Comparison of ENCODE assay signal across 8 cellular contexts in genomic region chr11:121318848-121319834, GRCh38. TPM values are rescaled to one million over a fixed set of nuclear protein-coding genes. Genes with fewer than 3 reads are reported as not detected.
DNase-seq lines count a peak whose midpoint lies in the region; ATAC-seq and TF ChIP-seq lines count a peak whose summit lies in the region.

No MANE protein-coding gene starts in this region.

- no peak overlapping the region for H3K4me3 ChIP-seq in Panc1 (ENCODE audit: low read depth in 2 of 2, low read length in 2 of 2)
- H3K4me3 ChIP-seq in left lung = no peak overlapping the region
- no peak overlapping the region for H3K4me3 ChIP-seq in tibial artery

- H3K27ac Mint-ChIP-seq in chondrocyte (ENCODE audit: unreplicated experiment) = no peak overlapping the region

- H3K27ac ChIP-seq in Panc1 (ENCODE audit: low read length) (no peak overlapping the region), left lung (no peak overlapping the region), tibial artery (no peak overlapping the region)

- no peaks in the 10 kb centered on the region for H3K9me3 Mint-ChIP-seq in chondrocyte (ENCODE audit: low read depth)

- peaks cover 5% of the 10 kb centered on the region for H3K4me1 Mint-ChIP-seq in chondrocyte (ENCODE audit: low read depth)

- H3K9me3 ChIP-seq in Panc1 (ENCODE audit: control insufficient read depth, insufficient read depth, low read depth, low read length) = no peaks in the 10 kb centered on the region
- H3K9me3 ChIP-seq in left lung = no peaks in the 10 kb centered on the region
- H3K9me3 ChIP-seq in tibial artery = no peaks in the 10 kb centered on the region

- H3K36me3 Mint-ChIP-seq in chondrocyte (ENCODE audit: low read depth) = no peaks in the 10 kb centered on the region

- ATAC-seq in Panc1 (peak; percentile 68; the same call in 1 of the 2 replicates), left lung (peak; percentile 86), HG03039 (IDR thresholded peaks at IDR 0.05; ENCODE audit: unreplicated experiment) (no peak)

- H3K27me3 Mint-ChIP-seq in chondrocyte (ENCODE audit: low read depth) = peaks cover 20% of the 10 kb centered on the region

- CTCF ChIA-PET in Panc1 (lab: Charles Lee) = interaction anchor here (0.6 to 1.4 kb wide), 2 partner anchors 272 to 275 kb away, joined by 8 read pairs; no protein-coding TSS in a partner anchor

- in situ Hi-C loops in Panc1 (cut with HindIII; ENCODE audit: low pct_unique_long_range_greater_than_20kb, low sequenced_read_pairs) = no loop called here

- intact Hi-C loops in Panc1 (cut with micrococcal nuclease; ENCODE audit: unreplicated experiment) = loop anchor here (1.0 to 5.0 kb wide), 2 partner anchors 213 to 272 kb away; no protein-coding TSS in a partner anchor
- intact Hi-C loops in left lung (cut with DNase I) = no loop called here
- intact Hi-C loops in tibial artery (cut with DNase I; ENCODE audit: low total_unique reads) = no loop called here

- peak in 4 of 6 experiments; percentile 11 to 63 (median 42) for DNase-seq in stimulated activated naive CD4-positive, alpha-beta T cell (lab: John Stamatoyannopoulos, UW)
- no peak for DNase-seq in stimulated activated naive CD4-positive, alpha-beta T cell treated with Interleukin-2 at 50 U/mL for 16 hours (lab: John Stamatoyannopoulos, UW)
- DNase-seq in HPDE6-E6E7 (ENCODE audit: extremely low spot score) = peak; percentile 43
- peak; percentile 38 for DNase-seq in Panc1 (ENCODE audit: low read depth, low spot score)
- DNase-seq in chondrocyte (ENCODE audit: low spot score) = no peak
- no peak for DNase-seq in left lung
- DNase-seq in tibial artery = no peak

- H3K4me1 ChIP-seq in Panc1 (ENCODE audit: control insufficient read depth, insufficient read depth, low read length) = no peaks in the 10 kb centered on the region
- no peaks in the 10 kb centered on the region for H3K4me1 ChIP-seq in left lung
- no peaks in the 10 kb centered on the region for H3K4me1 ChIP-seq in tibial artery

- POLR2A ChIA-PET in Panc1 (lab: Charles Lee) = no interaction called here

- H3K4me3 Mint-ChIP-seq in chondrocyte (ENCODE audit: unreplicated experiment) = no peak overlapping the region

- H3K36me3 ChIP-seq in Panc1 (ENCODE audit: control insufficient read depth, insufficient read depth, low read length) = no peaks in the 10 kb centered on the region
- H3K36me3 ChIP-seq in left lung = no peaks in the 10 kb centered on the region
- H3K36me3 ChIP-seq in tibial artery = no peaks in the 10 kb centered on the region

- no TSS peak for BruUV-seq in Panc1 (replicated peaks; lab: Mats Ljungman, UMichigan)

- H3K27me3 ChIP-seq in Panc1 (ENCODE audit: control insufficient read depth, insufficient read depth, low read length) (no peaks in the 10 kb centered on the region; the same call in 1 of the 2 replicates), left lung (no peaks in the 10 kb centered on the region), tibial artery (no peaks in the 10 kb centered on the region)

- TF ChIP-seq CTCF in Panc1 (IDR thresholded peaks at IDR 0.05) (peak; percentile 87), chondrocyte (IDR thresholded peaks at IDR 0.05) (peak; percentile 88), left lung (IDR thresholded peaks at IDR 0.05) (peak; percentile 69 to 72), tibial artery (IDR thresholded peaks at IDR 0.05) (peak; percentile 67 to 77)

RNA-seq across cellular contexts. Expression of gene SC5D, which starts 26.6 kb away (rescaled TPM):
- total RNA-seq in Panc1 (2021; ENCODE audit: unreplicated experiment) (54.3 TPM), chondrocyte (38.9 to 53.4 TPM (median 47.6 TPM) in 3 replicates), left lung (10 to 100 TPM; 60.4 to 79.1 TPM)
- polyA plus RNA-seq in Panc1 (2012; ENCODE audit: insufficient read length) = 30.9 TPM

Comparison
In these comparisons a context has a peak if more than half of its experiments do, and no peak if none do; other contexts are left out.
1. DNase-seq: peak in stimulated activated naive CD4-positive, alpha-beta T cell (4 of 6), HPDE6-E6E7 (single experiment) and Panc1 (single experiment); none in stimulated activated naive CD4-positive, alpha-beta T cell treated with Interleukin-2 at 50 U/mL for 16 hours (single experiment), chondrocyte (single experiment), left lung (0 of 2) and tibial artery (0 of 2).
2. Peak in every context shown above with its lines, with median percentiles within 50 percentile points of each other: CTCF ChIP-seq.